9 cellular contexts compared by ENCODE assay signal in the genomic region with DNA sequence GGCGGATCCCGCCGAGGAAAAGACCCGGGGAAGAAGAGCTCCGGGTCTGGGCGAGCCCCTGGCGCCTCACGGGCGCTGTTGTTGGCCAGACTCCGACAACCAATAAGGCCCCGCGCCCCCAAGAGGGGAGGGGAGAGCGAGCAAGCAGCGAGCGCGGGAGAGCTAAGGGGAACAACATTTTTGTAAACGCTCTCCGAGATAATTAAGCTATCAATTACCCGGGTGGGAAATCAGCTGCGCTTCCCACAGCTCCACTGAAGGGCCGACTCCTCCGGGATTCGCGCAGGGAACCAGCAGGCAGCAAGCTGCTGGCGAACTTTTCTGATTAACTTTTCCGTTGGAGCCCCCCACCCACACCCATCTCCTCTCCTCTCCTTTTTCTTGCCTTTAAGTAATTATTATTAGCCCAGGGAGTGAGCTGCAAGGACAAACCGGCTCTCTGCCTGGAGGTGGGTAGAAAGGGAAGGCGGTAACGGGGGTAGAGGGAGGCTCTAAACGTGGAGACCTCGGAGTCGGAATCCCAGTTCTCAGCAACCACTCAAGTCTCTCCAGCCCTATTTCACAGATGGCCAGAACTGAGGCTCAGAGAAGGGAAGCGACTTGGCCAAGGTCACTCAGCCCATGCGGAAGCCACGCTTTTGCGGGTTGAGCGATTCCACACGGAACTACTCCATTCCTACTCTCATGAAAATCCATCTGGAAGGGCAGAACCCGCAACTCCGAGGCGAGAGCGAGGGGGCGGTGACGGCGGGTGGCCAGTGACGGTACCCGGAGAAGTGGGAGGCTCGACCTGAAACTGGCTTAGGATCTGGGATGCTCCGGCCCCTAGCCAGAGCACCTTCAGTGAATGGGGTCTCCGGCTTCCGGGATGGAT. TPM values are rescaled to one million over a fixed set of nuclear protein-coding genes. Genes with fewer than 3 reads are reported as not detected.
DNase-seq lines count a peak whose midpoint lies in the region; ATAC-seq and TF ChIP-seq lines count a peak whose summit lies in the region.
"Had no signal": no experiment of that assay in that cellular context is flagged by ENCODE, and none has a peak within 500 bp of the region (broad histone marks: within the 10 kb centered on the region; RNA-seq: fewer than 3 reads in every experiment).

No MANE protein-coding gene starts in this region.

- H3K36me3 Mint-ChIP-seq in T-helper 2 cell treated with Interferon-gamma antibody and Interleukin-4, amounts not matched to agents 5 μg/mL and 100 μg/mL, for 36 hours (ENCODE audit: low read depth), result no peaks in the 10 kb centered on the region

- H3K27me3 Mint-ChIP-seq in T-helper 2 cell treated with Interferon-gamma antibody and Interleukin-4, amounts not matched to agents 5 μg/mL and 100 μg/mL, for 36 hours (ENCODE audit: low read depth), result peaks cover 30% of the 10 kb centered on the region

- H3K27me3 ChIP-seq in esophagus (ENCODE audit: control insufficient read depth in 1 of 2, insufficient read depth in 2 of 2, low read length in 2 of 2), result peaks cover 9 to 21% of the 10 kb centered on the region in 2 donors
- peaks cover 41% of the 10 kb centered on the region for H3K27me3 ChIP-seq in osteoblast (ENCODE audit: insufficient read depth, low read length)

- H3K4me1 ChIP-seq in esophagus (ENCODE audit: control insufficient read depth in 2 of 2, insufficient read depth in 2 of 2, low read length in 1 of 2) (peaks cover 0 to 9% of the 10 kb centered on the region in 2 donors), osteoblast (ENCODE audit: insufficient read depth, low read length) (no peaks in the 10 kb centered on the region)

- no peak overlapping the region for H2AFZ ChIP-seq in osteoblast (ENCODE audit: low read length)

- no peak for TF ChIP-seq CTCF in osteoblast (IDR thresholded peaks at IDR 0.05; ENCODE audit: extremely low read depth, low read depth, low read length)

- H3K9me3 Mint-ChIP-seq in T-helper 2 cell treated with Interferon-gamma antibody and Interleukin-4, amounts not matched to agents 5 μg/mL and 100 μg/mL, for 36 hours, result no peaks in the 10 kb centered on the region

- H3K27ac Mint-ChIP-seq in T-helper 2 cell treated with Interferon-gamma antibody and Interleukin-4, amounts not matched to agents 5 μg/mL and 100 μg/mL, for 36 hours, result no peak overlapping the region

- WGBS in esophagus, 2 donors, result 2 to 4% methylated on average over 51 of the region's 51 CpGs

- H3K4me3 ChIP-seq in esophagus (ENCODE audit: low read depth in 1 of 2, low read length in 2 of 2) (peak overlapping the region; percentile 25 to 54), osteoblast (ENCODE audit: insufficient read depth, low read length) (no peak overlapping the region)

- H3K9me3 ChIP-seq in esophagus (ENCODE audit: control insufficient read depth in 2 of 2, insufficient read depth in 1 of 2, low read depth in 1 of 2, low read length in 1 of 2) (no peaks in the 10 kb centered on the region), osteoblast (ENCODE audit: low read depth, low read length) (no peaks in the 10 kb centered on the region)

- H3K36me3 ChIP-seq in esophagus (ENCODE audit: control insufficient read depth in 2 of 2, insufficient read depth in 2 of 2, low read length in 1 of 2) (no peaks in the 10 kb centered on the region), osteoblast (ENCODE audit: insufficient read depth, low read length) (no peaks in the 10 kb centered on the region)

- H3K4me2 ChIP-seq in osteoblast (ENCODE audit: insufficient read depth, low read length), result no peak overlapping the region

- H4K20me1 ChIP-seq in osteoblast (ENCODE audit: insufficient read depth, low read length), result no peaks in the 10 kb centered on the region

- no peak for ATAC-seq in GM19328 (IDR thresholded peaks at IDR 0.05; ENCODE audit: unreplicated experiment)

- H3K79me2 ChIP-seq in osteoblast (ENCODE audit: insufficient read depth, low read length), result no peaks in the 10 kb centered on the region

- H3K27ac ChIP-seq in esophagus (ENCODE audit: low read depth in 2 of 2, low read length in 1 of 2) (no peak overlapping the region), osteoblast (ENCODE audit: low read depth, low read length) (no peak overlapping the region)

- H3K4me1 Mint-ChIP-seq in T-helper 2 cell treated with Interferon-gamma antibody and Interleukin-4, amounts not matched to agents 5 μg/mL and 100 μg/mL, for 36 hours (ENCODE audit: low read depth), result no peaks in the 10 kb centered on the region

- H3K4me3 Mint-ChIP-seq in T-helper 2 cell treated with Interferon-gamma antibody and Interleukin-4, amounts not matched to agents 5 μg/mL and 100 μg/mL, for 36 hours, result no peak overlapping the region

- DNase-seq in DMS 273 (lab: John Stamatoyannopoulos, UW; ENCODE audit: unreplicated experiment), result peak; percentile 88
- peak; percentile 44 for DNase-seq in NCI-H128 (lab: John Stamatoyannopoulos, UW; ENCODE audit: unreplicated experiment)
- DNase-seq in osteoblast (ENCODE audit: insufficient read length, low spot score, missing footprints), result peak; percentile 66
- DNase-seq in NCI-H2081 treated with DMSO at 0.1 percent for 48 hours (lab: John Stamatoyannopoulos, UW), result no peak
- DNase-seq in SKM-1 treated with dmso at 0.1 percent for 144 hours (lab: John Stamatoyannopoulos, UW; ENCODE audit: unreplicated experiment), result no peak
- no peak for DNase-seq in T-helper 2 cell treated with Interferon-gamma antibody and Interleukin-4, amounts not matched to agents 5 μg/mL and 100 μg/mL, for 36 hours (ENCODE audit: low spot score)
- DNase-seq: T1000 had no signal

RNA-seq across cellular contexts. Expression of a gene that starts 1.3 kb away (rescaled TPM):
- under 1 TPM; 0.26 to 0.35 TPM for polyA plus RNA-seq in esophagus
- 4.7 TPM in 2 replicates for total RNA-seq in osteoblast

Comparison
In these comparisons a context has a peak if more than half of its experiments do, and no peak if none do; other contexts are left out.
1. DNase-seq: peak in DMS 273 (single experiment), NCI-H128 (single experiment) and osteoblast (single experiment); none in NCI-H2081 treated with DMSO at 0.1 percent for 48 hours (single experiment), SKM-1 treated with dmso at 0.1 percent for 144 hours (single experiment) and T-helper 2 cell treated with Interferon-gamma antibody and Interleukin-4, amounts not matched to agents 5 μg/mL and 100 μg/mL, for 36 hours (single experiment).